In genomic region chr1:20617157-20617487, GRCh38 we compare ENCODE assay signal across 29 cellular contexts.
"Had no signal": no experiment of that assay in that cellular context is flagged by ENCODE, and none has a peak within 500 bp of the region (broad histone marks: within the 10 kb centered on the region; RNA-seq: fewer than 3 reads in every experiment).

No MANE protein-coding gene starts in this region.

- H3K27me3 ChIP-seq: body of pancreas, breast epithelium, SJSA1 had no signal

- FAIRE-seq: astrocyte, TTC549 had no signal

- H3K27ac ChIP-seq: body of pancreas, SJSA1 had no signal

- H3K4me2 ChIP-seq: SK-N-SH had no signal

- DNase-seq: activated CD4-positive, alpha-beta T cell treated with anti-CD3 and anti-CD28 coated beads, Interleukin-2, amount 10 ng/mL, durations not matched to agents 24 days and 14 days; activated CD4-positive, alpha-beta T cell treated with anti-CD3 and anti-CD28 coated beads, Interleukin-2, amount 50 U/mL, for 4 hours; activated CD8-positive, alpha-beta T cell treated with anti-CD3 and anti-CD28 coated beads for 36 hours; activated effector memory CD4-positive, alpha-beta T cell treated with anti-CD3 and anti-CD28 coated beads, Interleukin-2, amount 50 U/mL, for 16 hours; activated naive CD4-positive, alpha-beta T cell; activated naive CD4-positive, alpha-beta T cell treated with anti-CD3 and anti-CD28 coated beads, Interleukin-2, amount 50 U/mL, for 16 hours; activated naive CD8-positive, alpha-beta T cell treated with anti-CD3 and anti-CD28 coated beads for 36 hours; activated T-cell treated with anti-CD3 and anti-CD28 coated beads, Interleukin-2, amount 50 U/mL, for 1 hour; activated T-cell treated with anti-CD3 and anti-CD28 coated beads, Interleukin-2, amount 50 U/mL, for 72 hours; body of pancreas; NCI-H1048; NCI-H1105 treated with DMSO at 0.1 percent for 48 hours; NCI-H1436 treated with DMSO at 0.1 percent for 48 hours; NCI-H1694 treated with DMSO at 0.1 percent for 48 hours; NCI-H2029 treated with DMSO at 0.1 percent for 48 hours; NCI-H2107; NCI-H2171; NCI-H446; NCI-H510A treated with DMSO at 0.1 percent for 48 hours; NCI-H69; NCI-H82; SHP77 treated with DMSO at 0.1 percent for 48 hours; SK-N-SH had no signal

- H3K36me3 ChIP-seq: breast epithelium, SJSA1 had no signal

- H3K9me3 ChIP-seq: body of pancreas, breast epithelium, SJSA1, SK-N-SH had no signal

- H3K4me3 ChIP-seq: body of pancreas, SJSA1 had no signal

- H3K4me1 ChIP-seq: body of pancreas, breast epithelium had no signal

- ATAC-seq: activated CD8-positive, alpha-beta T cell treated with anti-CD3 and anti-CD28 coated beads for 36 hours; activated T-cell treated with anti-CD3 and anti-CD28 coated beads, Interleukin-2, amount 50 U/mL, for 72 hours; activated T-helper 17 cell treated with anti-CD3 and anti-CD28 coated beads, Interleukin-2, amount 50 U/mL, for 72 hours; body of pancreas; Panc1 had no signal

- H3K9ac ChIP-seq: SK-N-SH had no signal
